20 cellular contexts compared by ENCODE assay signal in genomic region chr4:30617836-30618235, GRCh38.
"Had no signal": no experiment of that assay in that cellular context is flagged by ENCODE, and none has a peak within 500 bp of the region (broad histone marks: within the 10 kb centered on the region; RNA-seq: fewer than 3 reads in every experiment).

No MANE protein-coding gene starts in this region.

- DNase-seq: IMR-90, Karpas-422, KG1, MG63, NCI-H1092, NCI-H1105 treated with DMSO at 0.1 percent for 48 hours, NCI-H1417 treated with DMSO at 0.1 percent for 48 hours, NCI-H187, NCI-H2029, NCI-H2081 treated with DMSO at 0.1 percent for 48 hours, NCI-H2171, NCI-H226, NCI-H446, NCI-H510A, NCI-H524 treated with DMSO at 0.1 percent for 48 hours, NCI-H69, NCI-H774, SHP77, SK-N-SH had no signal

- H3K27ac ChIP-seq: RWPE1 had no signal

- H3K36me3 ChIP-seq: MG63 had no signal

- H3K27me3 ChIP-seq: MG63 had no signal

- H3K4me3 ChIP-seq: MG63 had no signal

- H3K9me3 ChIP-seq: MG63, SK-N-SH had no signal
